Comparison of ENCODE assay signal across 8 cellular contexts in genomic region chr15:44537728-44538240, GRCh38. TPM values are rescaled to one million over a fixed set of nuclear protein-coding genes. Genes with fewer than 3 reads are reported as not detected.
DNase-seq lines count a peak whose midpoint lies in the region; ATAC-seq and TF ChIP-seq lines count a peak whose summit lies in the region.

No MANE protein-coding gene starts in this region.

- no peak for DNase-seq in heart left ventricle
- no peak for DNase-seq in Right ventricle myocardium superior
- DNase-seq in T-cell, result peak in 3 of 34 experiments; percentile 2 to 11 (median 10)
- DNase-seq in erythroblast (lab: John Stamatoyannopoulos, UW), result peak; percentile 57 to 75
- no peak for DNase-seq in osteoblast (ENCODE audit: insufficient read length, low spot score, missing footprints)
- DNase-seq in AG08395 (ENCODE audit: low spot score), result no peak

- H3K27ac ChIP-seq in heart left ventricle, result peak overlapping the region; percentile 83 to 99 (median 97)
- peak overlapping the region; percentile 92 for H3K27ac ChIP-seq in osteoblast (ENCODE audit: low read depth, low read length)

- no peaks in the 10 kb centered on the region for H3K27me3 Mint-ChIP-seq in T-cell

- H3K27ac Mint-ChIP-seq in T-cell, result peak overlapping the region; percentile 81 to 89

- TF ChIP-seq POLR2A in heart left ventricle (IDR thresholded peaks at IDR 0.05) (no peak), erythroblast (IDR thresholded peaks at IDR 0.05; ENCODE audit: low read length) (no peak)

- POLR2A ChIA-PET in T-cell (lab: Charles Lee), result interaction anchor here (0.5 to 2.8 kb wide), 9 partner anchors 8 to 339 kb away, joined by 3 to 34 read pairs (median 5); no protein-coding TSS in a partner anchor

- WGBS in heart left ventricle, 4 donors, result 8 to 19% (median 12%) methylated on average over 13 of the region's 13 CpGs

- H3K4me3 Mint-ChIP-seq in T-cell, result peak overlapping the region; percentile 83 to 92 (median 85)

- peaks cover 23% of the 10 kb centered on the region for H4K20me1 ChIP-seq in osteoblast (ENCODE audit: insufficient read depth, low read length)

- H3K9me3 ChIP-seq in heart left ventricle (no peaks in the 10 kb centered on the region), osteoblast (ENCODE audit: low read depth, low read length) (no peaks in the 10 kb centered on the region)

- H3K4me2 ChIP-seq in osteoblast (ENCODE audit: insufficient read depth, low read length), result peak overlapping the region; percentile 88

- peaks cover 28% of the 10 kb centered on the region for H3K36me3 Mint-ChIP-seq in T-cell

- no peaks in the 10 kb centered on the region for H3K9me3 Mint-ChIP-seq in T-cell

- H3K36me3 ChIP-seq in heart left ventricle (peaks cover 0 to 35% (median 17%) of the 10 kb centered on the region in 9 donors), osteoblast (ENCODE audit: insufficient read depth, low read length) (peaks cover 25% of the 10 kb centered on the region)

- intact Hi-C loops in heart left ventricle (cut with DNase I) (loop anchor here in 3 of 10 donors (2.0 to 10.0 kb wide), 2 partner anchors 111 to 113 kb away; partner anchors contain the start of gene CTDSPL2 (in 3 of the 3)), Right ventricle myocardium superior (cut with DNase I) (no loop called here)

- peak overlapping the region; percentile 42 to 99 (median 94) for H3K4me3 ChIP-seq in heart left ventricle
- H3K4me3 ChIP-seq in osteoblast (ENCODE audit: insufficient read depth, low read length), result peak overlapping the region; percentile 93

- CTCF ChIA-PET in T-cell (lab: Charles Lee), result interaction anchor here (0.6 to 2.3 kb wide), 6 partner anchors 8 to 109 kb away, joined by 3 to 15 read pairs (median 4); partner anchors contain the start of gene CTDSPL2 (in 1 of the 2)

- peaks cover 60% of the 10 kb centered on the region for H3K79me2 ChIP-seq in osteoblast (ENCODE audit: insufficient read depth, low read length)

- H3K27me3 ChIP-seq in heart left ventricle, result no peaks in the 10 kb centered on the region
- H3K27me3 ChIP-seq in osteoblast (ENCODE audit: insufficient read depth, low read length), result no peaks in the 10 kb centered on the region

- H3K4me1 ChIP-seq in heart left ventricle, result peaks cover 5 to 51% (median 39%) of the 10 kb centered on the region in 12 donors
- peaks cover 38% of the 10 kb centered on the region for H3K4me1 ChIP-seq in osteoblast (ENCODE audit: insufficient read depth, low read length)

- ATAC-seq in heart left ventricle (no peak), Right ventricle myocardium superior (ENCODE audit: poor library complexity) (no peak), T-cell (replicated peaks in 1 of 4) (no peak), HG02623 (IDR thresholded peaks at IDR 0.05; ENCODE audit: unreplicated experiment) (no peak), GM18870 (IDR thresholded peaks at IDR 0.05; ENCODE audit: unreplicated experiment) (no peak)

- peaks cover 59 to 64% (median 60%) of the 10 kb centered on the region in 3 donors for H3K4me1 Mint-ChIP-seq in T-cell

- TF ChIP-seq CTCF in heart left ventricle (IDR thresholded peaks at IDR 0.05) (no peak), osteoblast (IDR thresholded peaks at IDR 0.05; ENCODE audit: extremely low read depth, low read depth, low read length) (no peak)

- H2AFZ ChIP-seq in osteoblast (ENCODE audit: low read length), result peak overlapping the region; percentile 13

RNA-seq across cellular contexts. Expression of gene EIF3J, which starts 0.8 kb away (rescaled TPM):
- total RNA-seq in heart left ventricle (100 to 1,000 TPM in 1 of 9 donors, 10 to 100 TPM in 8; 30.4 to 116 (median 71.6) TPM), Right ventricle myocardium superior (92.7 TPM), T-cell (10 to 100 TPM; 58.2 to 68.3 (median 64.4) TPM), osteoblast (36.2 and 39.2 TPM in 2 replicates)
- polyA plus RNA-seq in heart left ventricle, result 100 to 1,000 TPM in 1 of 2 donors, 10 to 100 TPM in 1; 30.8 to 107 TPM

Comparison
In these comparisons a context has a peak if more than half of its experiments do, and no peak if none do; other contexts are left out.
1. DNase-seq: peak in erythroblast (2 of 2); none in heart left ventricle (0 of 5), Right ventricle myocardium superior (single experiment), osteoblast (single experiment) and AG08395 (single experiment).